In genomic region chr22:40618400-40618799, GRCh38 we compare ENCODE assay signal across 32 cellular contexts.
"Had no signal": no experiment of that assay in that cellular context is flagged by ENCODE, and none has a peak within 500 bp of the region (broad histone marks: within the 10 kb centered on the region; RNA-seq: fewer than 3 reads in every experiment).

No MANE protein-coding gene starts in this region.

- H3K27ac Mint-ChIP-seq: activated B cell treated with CpG ODN at 0.5 μM for 24 hours; activated CD4-positive, alpha-beta memory T cell treated with anti-CD3 and anti-CD28 coated beads for 36 hours; activated naive CD4-positive, alpha-beta T cell treated with anti-CD3 and anti-CD28 coated beads, Interleukin-2, amount 50 U/mL, for 72 hours; activated T-helper 1 cell treated with anti-CD3 and anti-CD28 coated beads, Interleukin-12 subunit alpha, Interleukin-12 subunit beta, Interleukin-2, Interleukin-4 antibody, amounts not matched to agents 30 ng/mL and 10 ng/mL and 1 ng/mL, durations not matched to agents 14 hours and 24 hours and 36 hours; T-helper 1 cell treated with Interleukin-12 subunit alpha and Interleukin-12 subunit beta and Interleukin-4 antibody, amounts not matched to agents 30 μg/mL and 1 μg/mL, for 36 hours; T-helper 2 cell treated with Interferon-gamma antibody and Interleukin-4, amounts not matched to agents 5 μg/mL and 100 μg/mL, for 36 hours had no signal

- ATAC-seq: activated naive CD4-positive, alpha-beta T cell treated with anti-CD3 and anti-CD28 coated beads, Interleukin-2, amount 50 U/mL, for 72 hours; activated T-cell treated with anti-CD3 and anti-CD28 coated beads, Interleukin-2, amount 50 U/mL, for 4 hours; body of pancreas; PC-3 had no signal

- H3K27me3 Mint-ChIP-seq: activated B cell treated with CpG ODN at 0.5 μM for 24 hours; activated CD4-positive, alpha-beta memory T cell treated with anti-CD3 and anti-CD28 coated beads for 36 hours had no signal

- H3K4me3 Mint-ChIP-seq: activated B cell treated with CpG ODN at 0.5 μM for 24 hours; activated CD4-positive, alpha-beta memory T cell treated with anti-CD3 and anti-CD28 coated beads for 36 hours; activated naive CD4-positive, alpha-beta T cell treated with anti-CD3 and anti-CD28 coated beads for 36 hours; activated T-cell treated with anti-CD3 and anti-CD28 coated beads, Interleukin-2, amount 50 U/mL, for 4 hours; activated T-helper 1 cell treated with anti-CD3 and anti-CD28 coated beads, Interleukin-12 subunit alpha, Interleukin-12 subunit beta, Interleukin-2, Interleukin-4 antibody, amounts not matched to agents 30 ng/mL and 10 ng/mL and 1 ng/mL, durations not matched to agents 14 hours and 24 hours and 36 hours; T-helper 1 cell treated with Interleukin-12 subunit alpha and Interleukin-12 subunit beta and Interleukin-4 antibody, amounts not matched to agents 30 μg/mL and 1 μg/mL, for 36 hours; T-helper 2 cell treated with Interferon-gamma antibody and Interleukin-4, amounts not matched to agents 5 μg/mL and 100 μg/mL, for 36 hours had no signal

- DNase-seq: activated B cell treated with CpG ODN at 0.5 μM for 24 hours; activated CD4-positive, alpha-beta memory T cell treated with anti-CD3 and anti-CD28 coated beads for 36 hours; activated CD4-positive, alpha-beta T cell treated with anti-CD3 and anti-CD28 coated beads for 4 hours; activated CD4-positive, alpha-beta T cell treated with anti-CD3 and anti-CD28 coated beads, Interleukin-2, amount 50 U/mL, for 1 hour; activated CD4-positive, CD25-positive, alpha-beta regulatory T cell treated with anti-CD3 and anti-CD28 coated beads, Interleukin-2, amount 50 U/mL, for 72 hours; activated CD8-positive, alpha-beta memory T cell treated with anti-CD3 and anti-CD28 coated beads, Interleukin-2, amount 50 U/mL, for 4 hours; activated gamma-delta T cell treated with Interleukin-2 at 50 U/mL for 16 hours; activated naive CD4-positive, alpha-beta T cell treated with anti-CD3 and anti-CD28 coated beads for 36 hours; activated T-cell treated with anti-CD3 and anti-CD28 coated beads for 4 hours; activated T-cell treated with anti-CD3 and anti-CD28 coated beads, Interleukin-2, amount 50 U/mL, for 4 hours; adrenal gland; body of pancreas; caudate nucleus; cerebellar nuclear complex; Karpas-422; NCI-H1105; NCI-H1417 treated with DMSO at 0.1 percent for 48 hours; NCI-H187 treated with DMSO at 0.1 percent for 48 hours; NCI-H2081; NCI-H2171 treated with DMSO at 0.1 percent for 48 hours; NCI-H2227 treated with DMSO at 0.1 percent for 48 hours; NCI-H446; NCI-H524; NCI-H69; PC-3; Peyer's patch; SHP77 treated with DMSO at 0.1 percent for 48 hours; SK-N-SH had no signal
